In genomic region chr2:100989666-100990065, GRCh38 we compare ENCODE assay signal across 14 cellular contexts.
"Had no signal": no experiment of that assay in that cellular context is flagged by ENCODE, and none has a peak within 500 bp of the region (broad histone marks: within the 10 kb centered on the region; RNA-seq: fewer than 3 reads in every experiment).

No MANE protein-coding gene starts in this region.

- H3K27ac ChIP-seq: RWPE1 had no signal

- DNase-seq: Karpas-422, KG1, MM.1S, NCI-H1092 treated with DMSO at 0.1 percent for 48 hours, NCI-H1436, NCI-H187 treated with DMSO at 0.1 percent for 48 hours, NCI-H2081, NCI-H2107, NCI-H2227 treated with DMSO at 0.1 percent for 48 hours, NCI-H524 treated with DMSO at 0.1 percent for 48 hours, NCI-H774, SHP77 had no signal

- ATAC-seq: SK-N-SH treated with all-trans-retinoic acid at 6 μM for 48 hours had no signal
